ENCODE assay signal across 1 cellular context in the genomic region with DNA sequence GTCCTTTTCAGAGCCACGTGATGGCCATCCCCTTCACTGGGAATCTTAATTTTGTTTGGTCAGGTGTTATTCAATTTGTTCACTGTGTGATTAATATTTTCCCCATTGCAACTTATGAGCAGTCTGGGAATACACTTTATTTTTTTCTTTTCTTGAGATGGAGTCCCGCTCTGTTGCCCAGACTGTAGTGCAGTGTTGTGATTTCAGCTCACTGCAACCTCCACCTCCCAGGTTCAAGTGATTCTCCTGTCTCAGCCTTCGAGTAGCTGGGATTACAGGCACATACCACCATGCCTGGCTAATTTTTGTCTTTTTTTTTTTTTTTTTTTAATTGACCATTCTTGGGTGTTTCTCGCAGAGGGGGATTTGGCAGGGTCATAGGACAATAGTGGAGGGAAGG. TPM values are rescaled to one million over a fixed set of nuclear protein-coding genes. Genes with fewer than 3 reads are reported as not detected.
"Had no signal": no experiment of that assay in that cellular context is flagged by ENCODE, and none has a peak within 500 bp of the region (broad histone marks: within the 10 kb centered on the region; RNA-seq: fewer than 3 reads in every experiment).

No MANE protein-coding gene starts in this region.

RNA-seq across cellular contexts. Expression of gene ARHGAP9, which starts 26.9 kb away (rescaled TPM):
- total RNA-seq: bronchial epithelial cell had no signal
